Comparison of ENCODE assay signal across 20 cellular contexts in genomic region chr7:87083865-87084519, GRCh38. TPM values are rescaled to one million over a fixed set of nuclear protein-coding genes. Genes with fewer than 3 reads are reported as not detected.
DNase-seq lines count a peak whose midpoint lies in the region; ATAC-seq, FAIRE-seq and TF ChIP-seq lines count a peak whose summit lies in the region.
"Had no signal": no experiment of that assay in that cellular context is flagged by ENCODE, and none has a peak within 500 bp of the region (broad histone marks: within the 10 kb centered on the region; RNA-seq: fewer than 3 reads in every experiment).

No MANE protein-coding gene starts in this region.

- peaks cover 18% of the 10 kb centered on the region for H3K27me3 Mint-ChIP-seq in T-helper 17 cell
- H3K27me3 Mint-ChIP-seq: dendritic cell treated with granulocyte-macrophage colony-stimulating factor and Interleukin-4, amounts not matched to agents 40 ng/mL and 50 ng/mL, for 4 days had no signal

- peak; percentile 40 for FAIRE-seq in GM12892 (lab: Jason Lieb, UNC)

- H3K36me3 Mint-ChIP-seq in T-helper 17 cell (ENCODE audit: low read depth), result peaks cover 7% of the 10 kb centered on the region

- no peak for ATAC-seq in GM18498 (IDR thresholded peaks at IDR 0.05; ENCODE audit: unreplicated experiment)
- ATAC-seq in T-helper 17 cell, result no peak
- ATAC-seq: body of pancreas had no signal

- H3K4me3 ChIP-seq in fibroblast of the aortic adventitia (ENCODE audit: low read depth, low read length), result no peak overlapping the region
- H3K4me3 ChIP-seq: body of pancreas, lung, ovary, sigmoid colon had no signal

- H3K9me3 ChIP-seq in T-helper 17 cell (ENCODE audit: control insufficient read depth, low read length, poor library complexity, severe bottlenecking), result no peaks in the 10 kb centered on the region
- H3K9me3 ChIP-seq: body of pancreas, ovary, sigmoid colon had no signal

- DNase-seq in AG20443 (ENCODE audit: low spot score), result peak; percentile 8
- DNase-seq in GM12892 (ENCODE audit: insufficient read length), result no peak
- DNase-seq in RKO (ENCODE audit: low spot score), result peak; percentile 32
- peak; percentile 16 for DNase-seq in fibroblast of the aortic adventitia (ENCODE audit: low read depth)
- no peak for DNase-seq in NCI-H2227 treated with DMSO at 0.1 percent for 48 hours (lab: John Stamatoyannopoulos, UW)
- no peak for DNase-seq in T-helper 17 cell
- DNase-seq: body of pancreas; COR-L47; H7; Kasumi-1; NCI-H146; NCI-H226; NK-92 treated with Interleukin-12 subunit alpha and Interleukin-12 subunit beta, amount 100 ng/mL, for 24 hours; ovary; sigmoid colon; stimulated activated CD4-positive, alpha-beta T cell treated with anti-CD3 and anti-CD28 coated beads, Interleukin-4, amount 100 ng/mL, for 1 hour had no signal

- no peaks in the 10 kb centered on the region for H3K4me1 Mint-ChIP-seq in T-helper 17 cell

- no peak for TF ChIP-seq POLR2A in GM12892 (IDR thresholded peaks at IDR 0.05; ENCODE audit: low read depth, low read length)

- TF ChIP-seq CTCF in fibroblast of the aortic adventitia (IDR thresholded peaks at IDR 0.05; ENCODE audit: insufficient read depth, low read length), result no peak

- H3K4me3 Mint-ChIP-seq in T-helper 17 cell, result no peak overlapping the region
- H3K4me3 Mint-ChIP-seq: dendritic cell treated with granulocyte-macrophage colony-stimulating factor and Interleukin-4, amounts not matched to agents 40 ng/mL and 50 ng/mL, for 4 days; T-helper 1 cell treated with Interleukin-12 subunit alpha and Interleukin-12 subunit beta and Interleukin-4 antibody, amounts not matched to agents 30 μg/mL and 1 μg/mL, for 36 hours had no signal

- H3K27ac Mint-ChIP-seq in T-helper 17 cell, result no peak overlapping the region
- H3K27ac Mint-ChIP-seq: dendritic cell treated with granulocyte-macrophage colony-stimulating factor and Interleukin-4, amounts not matched to agents 40 ng/mL and 50 ng/mL, for 4 days; T-helper 1 cell treated with Interleukin-12 subunit alpha and Interleukin-12 subunit beta and Interleukin-4 antibody, amounts not matched to agents 30 μg/mL and 1 μg/mL, for 36 hours had no signal

RNA-seq across cellular contexts. Expression of gene ELAPOR2, which starts 24.5 kb away (rescaled TPM):
- 10.6 TPM for polyA plus RNA-seq in GM12892 (2012; ENCODE audit: missing spikeins)
- total RNA-seq in fibroblast of the aortic adventitia (ENCODE audit: low replicate concordance), result 4.2 and 14.7 TPM in 2 replicates
- 10 to 100 TPM; 10.4 to 14.3 TPM for total RNA-seq in T-helper 17 cell

Comparison
In these comparisons a context has a peak if more than half of its experiments do, and no peak if none do; other contexts are left out.
1. DNase-seq: peak in AG20443 (single experiment), RKO (single experiment) and fibroblast of the aortic adventitia (single experiment); none in GM12892 (single experiment), NCI-H2227 treated with DMSO at 0.1 percent for 48 hours (single experiment) and T-helper 17 cell (0 of 3).